In genomic region chr12:42023733-42024494, GRCh38 we compare ENCODE assay signal across 8 cellular contexts.
A peak's percentile ranks its signal among the peaks of the same experiment; 100 is the strongest.
DNase-seq lines count a peak whose midpoint lies in the region; ATAC-seq and TF ChIP-seq lines count a peak whose summit lies in the region.

No MANE protein-coding gene starts in this region.

- H3K27ac Mint-ChIP-seq in activated naive CD8-positive, alpha-beta T cell treated with anti-CD3 and anti-CD28 coated beads, Interleukin-2, amount 10 ng/mL, durations not matched to agents 7 days and 5 days: no peak overlapping the region

- H3K36me3 ChIP-seq in psoas muscle (ENCODE audit: insufficient read depth in 1 of 2, low read depth in 1 of 2): no peaks in the 10 kb centered on the region
- H3K36me3 ChIP-seq in urinary bladder (ENCODE audit: insufficient read depth): no peaks in the 10 kb centered on the region

- WGBS in psoas muscle, 3 donors: 10 to 13% (median 11%) methylated on average over 25 of the region's 25 CpGs
- 11% methylated on average over 25 of the region's 25 CpGs for WGBS in urinary bladder

- no peaks in the 10 kb centered on the region for H3K27me3 ChIP-seq in psoas muscle (ENCODE audit: insufficient read depth in 3 of 3, low read length in 2 of 3)

- DNase-seq in ELR (ENCODE audit: low read depth) (peak; percentile 72), left cardiac atrium (peak; percentile 79), psoas muscle (peak; percentile 73 to 87)
- peak; percentile 54 for DNase-seq in Jurkat, Clone E6-1 (ENCODE audit: low read depth, low spot score)
- peak; percentile 80 for DNase-seq in activated naive CD8-positive, alpha-beta T cell treated with anti-CD3 and anti-CD28 coated beads, Interleukin-2, amount 10 ng/mL, durations not matched to agents 7 days and 5 days

- H3K9me3 ChIP-seq in psoas muscle: no peaks in the 10 kb centered on the region

- no peaks in the 10 kb centered on the region for H3K4me1 ChIP-seq in psoas muscle
- H3K4me1 ChIP-seq in urinary bladder (ENCODE audit: insufficient read depth): no peaks in the 10 kb centered on the region

- no peaks in the 10 kb centered on the region for H3K9me3 Mint-ChIP-seq in activated naive CD8-positive, alpha-beta T cell treated with anti-CD3 and anti-CD28 coated beads, Interleukin-2, amount 10 ng/mL, durations not matched to agents 7 days and 5 days

- ATAC-seq in GM21786 (IDR thresholded peaks at IDR 0.05; ENCODE audit: unreplicated experiment) (peak; percentile 94), SK-N-SH treated with all-trans-retinoic acid at 6 μM for 48 hours (peak; percentile 99), left cardiac atrium (peak; percentile 92 to 93), psoas muscle (peak; percentile 90 to 96 (median 93))
- ATAC-seq in activated naive CD8-positive, alpha-beta T cell treated with anti-CD3 and anti-CD28 coated beads, Interleukin-2, amount 10 ng/mL, durations not matched to agents 7 days and 5 days (ENCODE audit: low read depth): peak; percentile 83

- intact Hi-C loops in left cardiac atrium (cut with DNase I): loop anchor here (2.0 to 10.0 kb wide), 5 partner anchors 308 to 1079 kb away; no protein-coding TSS in a partner anchor
- intact Hi-C loops in psoas muscle (cut with DNase I): loop anchor here (2.0 to 10.0 kb wide), 5 partner anchors 339 to 1079 kb away; no protein-coding TSS in a partner anchor

- TF ChIP-seq CTCF in psoas muscle (IDR thresholded peaks at IDR 0.05): peak; percentile 96

- POLR2A ChIA-PET in activated naive CD8-positive, alpha-beta T cell treated with anti-CD3 and anti-CD28 coated beads, Interleukin-2, amount 10 ng/mL, durations not matched to agents 7 days and 5 days (lab: Charles Lee): no interaction called here

- H3K27me3 Mint-ChIP-seq in activated naive CD8-positive, alpha-beta T cell treated with anti-CD3 and anti-CD28 coated beads, Interleukin-2, amount 10 ng/mL, durations not matched to agents 7 days and 5 days: peaks cover 9% of the 10 kb centered on the region

- peaks cover 5% of the 10 kb centered on the region for H3K4me1 Mint-ChIP-seq in activated naive CD8-positive, alpha-beta T cell treated with anti-CD3 and anti-CD28 coated beads, Interleukin-2, amount 10 ng/mL, durations not matched to agents 7 days and 5 days

- peak overlapping the region; percentile 71 for H3K4me3 Mint-ChIP-seq in activated naive CD8-positive, alpha-beta T cell treated with anti-CD3 and anti-CD28 coated beads, Interleukin-2, amount 10 ng/mL, durations not matched to agents 7 days and 5 days

- H3K36me3 Mint-ChIP-seq in activated naive CD8-positive, alpha-beta T cell treated with anti-CD3 and anti-CD28 coated beads, Interleukin-2, amount 10 ng/mL, durations not matched to agents 7 days and 5 days: no peaks in the 10 kb centered on the region

- H3K27ac ChIP-seq in psoas muscle (no peak overlapping the region), urinary bladder (ENCODE audit: low read depth) (no peak overlapping the region)

- peak overlapping the region; percentile 23; the same call in 1 of the 2 replicates for H3K4me3 ChIP-seq in Jurkat, Clone E6-1 (ENCODE audit: low read length)
- H3K4me3 ChIP-seq in psoas muscle (peak overlapping the region; percentile 53), urinary bladder (ENCODE audit: low read depth, low read length) (peak overlapping the region; percentile 5)

TF ChIP-seq in SK-N-SH treated with all-trans-retinoic acid at 6 μM for 48 hours, 23 proteins besides CTCF, POLR2A, EP300 and RAD21:
- TF ChIP-seq, protein P1, sequence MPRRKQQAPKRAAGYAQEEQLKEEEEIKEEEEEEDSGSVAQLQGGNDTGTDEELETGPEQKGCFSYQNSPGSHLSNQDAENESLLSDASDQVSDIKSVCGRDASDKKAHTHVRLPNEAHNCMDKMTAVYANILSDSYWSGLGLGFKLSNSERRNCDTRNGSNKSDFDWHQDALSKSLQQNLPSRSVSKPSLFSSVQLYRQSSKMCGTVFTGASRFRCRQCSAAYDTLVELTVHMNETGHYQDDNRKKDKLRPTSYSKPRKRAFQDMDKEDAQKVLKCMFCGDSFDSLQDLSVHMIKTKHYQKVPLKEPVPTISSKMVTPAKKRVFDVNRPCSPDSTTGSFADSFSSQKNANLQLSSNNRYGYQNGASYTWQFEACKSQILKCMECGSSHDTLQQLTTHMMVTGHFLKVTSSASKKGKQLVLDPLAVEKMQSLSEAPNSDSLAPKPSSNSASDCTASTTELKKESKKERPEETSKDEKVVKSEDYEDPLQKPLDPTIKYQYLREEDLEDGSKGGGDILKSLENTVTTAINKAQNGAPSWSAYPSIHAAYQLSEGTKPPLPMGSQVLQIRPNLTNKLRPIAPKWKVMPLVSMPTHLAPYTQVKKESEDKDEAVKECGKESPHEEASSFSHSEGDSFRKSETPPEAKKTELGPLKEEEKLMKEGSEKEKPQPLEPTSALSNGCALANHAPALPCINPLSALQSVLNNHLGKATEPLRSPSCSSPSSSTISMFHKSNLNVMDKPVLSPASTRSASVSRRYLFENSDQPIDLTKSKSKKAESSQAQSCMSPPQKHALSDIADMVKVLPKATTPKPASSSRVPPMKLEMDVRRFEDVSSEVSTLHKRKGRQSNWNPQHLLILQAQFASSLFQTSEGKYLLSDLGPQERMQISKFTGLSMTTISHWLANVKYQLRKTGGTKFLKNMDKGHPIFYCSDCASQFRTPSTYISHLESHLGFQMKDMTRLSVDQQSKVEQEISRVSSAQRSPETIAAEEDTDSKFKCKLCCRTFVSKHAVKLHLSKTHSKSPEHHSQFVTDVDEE (CRISPR knock-in tag; IDR thresholded peaks at IDR 0.05): no peak
- no peak for TF ChIP-seq ZC3H10 (CRISPR knock-in tag; IDR thresholded peaks at IDR 0.05)
- no peak for TF ChIP-seq ZFP30 (CRISPR knock-in tag; IDR thresholded peaks at IDR 0.05)
